8 cellular contexts compared by ENCODE assay signal in the genomic region with DNA sequence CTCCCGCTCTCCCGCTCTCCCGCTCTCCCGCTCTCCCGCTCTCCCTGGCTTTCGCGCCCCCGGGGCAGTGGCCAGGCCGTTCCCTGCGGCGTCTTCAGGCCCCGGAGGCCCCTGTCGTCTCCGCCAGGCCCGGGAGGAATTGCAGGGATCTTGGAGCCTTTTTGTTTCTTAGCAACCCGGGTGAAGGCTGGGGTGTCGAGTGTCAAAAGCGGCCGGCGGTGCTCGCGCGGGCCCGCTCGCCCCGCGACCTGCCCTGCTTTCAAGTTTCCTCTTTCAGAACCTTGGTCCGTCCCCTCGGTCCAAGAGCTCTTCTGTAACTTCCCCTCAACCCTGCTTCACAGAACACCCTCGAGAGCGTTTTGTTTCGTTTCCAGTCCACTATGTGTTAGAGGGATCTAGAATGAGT. TPM values are rescaled to one million over a fixed set of nuclear protein-coding genes. Genes with fewer than 3 reads are reported as not detected.
DNase-seq lines count a peak whose midpoint lies in the region; ATAC-seq, FAIRE-seq and TF ChIP-seq lines count a peak whose summit lies in the region.

No MANE protein-coding gene starts in this region.

- 0 out of 2 replicates have a peak overlapping the region, but pooled peaks have one; percentile 11 for H3K27ac ChIP-seq in PC-3 (ENCODE audit: low read length)

- BruUV-seq in PC-3 (replicated peaks; lab: Mats Ljungman, UMichigan): no TSS peak

- FAIRE-seq in urothelium cell line (lab: Jason Lieb, UNC): no peak

- no peaks in the 10 kb centered on the region for H3K27me3 ChIP-seq in PC-3 (ENCODE audit: low read length)
- H3K27me3 ChIP-seq in neuron (ENCODE audit: insufficient read depth, low read length): no peaks in the 10 kb centered on the region

- peaks cover 56% of the 10 kb centered on the region for H3K79me2 ChIP-seq in PC-3 (ENCODE audit: low read length)

- peak overlapping the region; percentile 82 for H3K4me3 ChIP-seq in PC-3 (ENCODE audit: low read length)
- peak overlapping the region; percentile 94 for H3K4me3 ChIP-seq in neuron (ENCODE audit: low read length)

- CTCF ChIA-PET in PC-3 (lab: Charles Lee): no interaction called here

- H3K36me3 ChIP-seq in PC-3 (ENCODE audit: low read depth, low read length) (no peaks in the 10 kb centered on the region), neuron (ENCODE audit: insufficient read depth, low read length) (peaks cover 25% of the 10 kb centered on the region)

- peak overlapping the region; percentile 100 for H3K4me3 Mint-ChIP-seq in activated naive CD4-positive, alpha-beta T cell treated with anti-CD3 and anti-CD28 coated beads, Interleukin-2, amount 50 U/mL, for 24 hours

- intact Hi-C loops in PC-3 (cut with micrococcal nuclease): no loop called here

- H3K4me1 ChIP-seq in PC-3 (ENCODE audit: insufficient read depth, low read length): peaks cover 3% of the 10 kb centered on the region; the same call in 1 of the 2 replicates
- peaks cover 18% of the 10 kb centered on the region for H3K4me1 ChIP-seq in neuron (ENCODE audit: insufficient read depth, low read length)

- H3K9me3 Mint-ChIP-seq in activated naive CD4-positive, alpha-beta T cell treated with anti-CD3 and anti-CD28 coated beads, Interleukin-2, amount 50 U/mL, for 24 hours: no peaks in the 10 kb centered on the region

- H3K27me3 Mint-ChIP-seq in activated naive CD4-positive, alpha-beta T cell treated with anti-CD3 and anti-CD28 coated beads, Interleukin-2, amount 50 U/mL, for 24 hours: no peaks in the 10 kb centered on the region

- H3K4me1 Mint-ChIP-seq in activated naive CD4-positive, alpha-beta T cell treated with anti-CD3 and anti-CD28 coated beads, Interleukin-2, amount 50 U/mL, for 24 hours: peaks cover 49% of the 10 kb centered on the region

- TF ChIP-seq CTCF in PC-3 (conservative IDR thresholded peaks at IDR 0.05; ENCODE audit: low read depth, low read length): no peak

- H3K9me3 ChIP-seq in PC-3 (ENCODE audit: low read length) (no peaks in the 10 kb centered on the region), neuron (ENCODE audit: low read length) (no peaks in the 10 kb centered on the region)

- H3K27ac Mint-ChIP-seq in activated naive CD4-positive, alpha-beta T cell treated with anti-CD3 and anti-CD28 coated beads, Interleukin-2, amount 50 U/mL, for 24 hours: peak overlapping the region; percentile 99

- peak overlapping the region; percentile 90 for H3K4me2 ChIP-seq in PC-3 (ENCODE audit: low read length)

- H4K20me1 ChIP-seq in PC-3 (ENCODE audit: low read length): peaks cover 4% of the 10 kb centered on the region

- peak overlapping the region; percentile 73 for H3K9ac ChIP-seq in PC-3 (ENCODE audit: low read length)

- DNase-seq in COLO668 (lab: John Stamatoyannopoulos, UW; ENCODE audit: unreplicated experiment) (peak; percentile 68), PC-3 (peak; percentile 34), germinal center (ENCODE audit: low spot score) (peak; percentile 76), urothelium cell line (ENCODE audit: low spot score) (peak; percentile 33)

- H3K36me3 Mint-ChIP-seq in activated naive CD4-positive, alpha-beta T cell treated with anti-CD3 and anti-CD28 coated beads, Interleukin-2, amount 50 U/mL, for 24 hours: peaks cover 22% of the 10 kb centered on the region

- POLR2A ChIA-PET in PC-3 (lab: Charles Lee; ENCODE audit: unreplicated experiment): no interaction called here

- no peaks in the 10 kb centered on the region for H3F3A ChIP-seq in PC-3 (ENCODE audit: low read length, unreplicated experiment)

- ATAC-seq in GM19397 (IDR thresholded peaks at IDR 0.05; ENCODE audit: unreplicated experiment): peak; percentile 25
- ATAC-seq in HG03520 (IDR thresholded peaks at IDR 0.05; ENCODE audit: unreplicated experiment): peak; percentile 31
- ATAC-seq in PC-3: peak; percentile 25

- H2AFZ ChIP-seq in PC-3 (ENCODE audit: low read length): peak overlapping the region; percentile 45; the same call in 1 of the 2 replicates
- H2AFZ ChIP-seq in neuron (ENCODE audit: low read depth, low read length): peak overlapping the region; percentile 84

- H3K9me2 ChIP-seq in PC-3 (replicated peaks; ENCODE audit: low read length): no peaks in the 10 kb centered on the region

RNA-seq across cellular contexts. Expression of a gene that starts 1.4 kb away (rescaled TPM):
- 4.9 and 15.3 TPM in 2 replicates for total RNA-seq in PC-3 (2014; rRNA removed)

Comparison
In these comparisons a context has a peak if more than half of its experiments do, and no peak if none do; other contexts are left out.
1. Peak in every context shown above with its lines: DNase-seq, ATAC-seq, H3K4me3 ChIP-seq and H3K27ac ChIP-seq.